Comparison of ENCODE assay signal across 35 cellular contexts in genomic region chr9:81969971-81970370, GRCh38. TPM values are rescaled to one million over a fixed set of nuclear protein-coding genes. Genes with fewer than 3 reads are reported as not detected.
DNase-seq lines count a peak whose midpoint lies in the region; ATAC-seq, FAIRE-seq and TF ChIP-seq lines count a peak whose summit lies in the region.
"Had no signal": no experiment of that assay in that cellular context is flagged by ENCODE, and none has a peak within 500 bp of the region (broad histone marks: within the 10 kb centered on the region; RNA-seq: fewer than 3 reads in every experiment).

No MANE protein-coding gene starts in this region.

- H3K27ac ChIP-seq in right cardiac atrium (ENCODE audit: low read length) (no peak overlapping the region), right atrium auricular region (no peak overlapping the region)
- H3K27ac ChIP-seq: BLaER1, esophagus muscularis mucosa, left ventricle myocardium inferior, neural progenitor cell, pancreas, SJSA1, spleen, stomach, uterus, VCaP had no signal

- TF ChIP-seq CTCF in bronchial epithelial cell (IDR thresholded peaks at IDR 0.05; ENCODE audit: insufficient read depth, low read length, severe bottlenecking) = no peak
- no peak for TF ChIP-seq CTCF in right atrium auricular region (IDR thresholded peaks at IDR 0.05)

- H3K36me3 ChIP-seq in bronchial epithelial cell (ENCODE audit: control insufficient read depth, insufficient read depth, low read length) (no peaks in the 10 kb centered on the region), right atrium auricular region (no peaks in the 10 kb centered on the region)
- H3K36me3 ChIP-seq: BLaER1, esophagus muscularis mucosa, left ventricle myocardium inferior, neural progenitor cell, pancreas, SJSA1, spleen, stomach, uterus had no signal

- H3K4me3 ChIP-seq in bronchial epithelial cell (ENCODE audit: low read depth, low read length) (no peak overlapping the region), right cardiac atrium (ENCODE audit: low read length) (no peak overlapping the region), right atrium auricular region (no peak overlapping the region)
- H3K4me3 ChIP-seq: BLaER1, esophagus muscularis mucosa, left ventricle myocardium inferior, neural progenitor cell, pancreas, SJSA1, spleen, stomach, uterus had no signal

- intact Hi-C loops in right cardiac atrium (cut with DNase I) = no loop called here

- DNase-seq in AG20443 (ENCODE audit: low spot score) = peak; percentile 21
- peak; percentile 26 for DNase-seq in M059J (ENCODE audit: low read depth)
- DNase-seq in bronchial epithelial cell (ENCODE audit: low read depth) = peak; percentile 41
- peak; percentile 7 for DNase-seq in iris pigment epithelial cell (ENCODE audit: low read depth)
- DNase-seq in stimulated activated CD4-positive, alpha-beta T cell treated with anti-CD3 and anti-CD28 coated beads, Interleukin-4, amount 100 ng/mL, for 24 hours = no peak
- DNase-seq in HUDEP-2 (lab: John Stamatoyannopoulos, UW; ENCODE audit: unreplicated experiment in 76 of 76) = no peak
- DNase-seq in right cardiac atrium = no peak
- no peak for DNase-seq in right atrium auricular region (ENCODE audit: low spot score)
- DNase-seq: activated CD4-positive, alpha-beta T cell treated with anti-CD3 and anti-CD28 coated beads for 36 hours; activated CD8-positive, alpha-beta memory T cell treated with anti-CD3 and anti-CD28 coated beads, Interleukin-2, amount 50 U/mL, for 48 hours; activated CD8-positive, alpha-beta T cell treated with anti-CD3 and anti-CD28 coated beads for 36 hours; central memory CD4-positive, alpha-beta T cell; DMS 273 treated with DMSO at 0.1 percent for 48 hours; left ventricle myocardium inferior; NCI-H1048; NCI-H82; pancreas; retina; spleen; stimulated activated CD4-positive, alpha-beta T cell treated with anti-CD3 and anti-CD28 coated beads, Interleukin-2, amount 100 ng/mL, for 24 hours; stimulated activated CD8-positive, alpha-beta memory T cell treated with anti-CD3 and anti-CD28 coated beads, Interleukin-4, amount 100 ng/mL, for 48 hours; stomach; T-helper 9 cell; uterus had no signal

- H3K27me3 ChIP-seq in bronchial epithelial cell (ENCODE audit: control insufficient read depth, insufficient read depth, low read length) (no peaks in the 10 kb centered on the region), right cardiac atrium (ENCODE audit: control insufficient read depth, insufficient read depth) (no peaks in the 10 kb centered on the region), right atrium auricular region (no peaks in the 10 kb centered on the region)
- H3K27me3 ChIP-seq: BLaER1, esophagus muscularis mucosa, neural progenitor cell, pancreas, SJSA1, spleen, stomach, uterus had no signal

- no peak for ATAC-seq in right cardiac atrium
- ATAC-seq: activated CD4-positive, alpha-beta T cell treated with anti-CD3 and anti-CD28 coated beads for 36 hours; activated CD8-positive, alpha-beta T cell treated with anti-CD3 and anti-CD28 coated beads for 36 hours; pancreas had no signal

- H3K9me3 ChIP-seq in right cardiac atrium (ENCODE audit: control insufficient read depth, low read length) = no peaks in the 10 kb centered on the region
- H3K9me3 ChIP-seq in right atrium auricular region = peaks cover 0 to 9% of the 10 kb centered on the region in 2 donors
- H3K9me3 ChIP-seq: pancreas, uterus had no signal

- H3K4me1 ChIP-seq in right cardiac atrium (ENCODE audit: control insufficient read depth, insufficient read depth, low read length) (no peaks in the 10 kb centered on the region), right atrium auricular region (no peaks in the 10 kb centered on the region)
- H3K4me1 ChIP-seq: esophagus muscularis mucosa, left ventricle myocardium inferior, neural progenitor cell, pancreas, SJSA1, spleen, stomach, uterus had no signal

- FAIRE-seq in bronchial epithelial cell (lab: Jason Lieb, UNC) = no peak
- FAIRE-seq: pancreas had no signal

RNA-seq across cellular contexts. Expression of gene SPATA31D1, which starts 18.6 kb away (rescaled TPM):
- not detected in 2 replicates for total RNA-seq in M059J (2014; rRNA removed; shearing (Covaris generic))
- total RNA-seq in bronchial epithelial cell (not detected in 2 replicates), right cardiac atrium (not detected), right atrium auricular region (not detected)
- not detected for polyA plus RNA-seq in right cardiac atrium
- total RNA-seq: A673; activated CD4-positive, alpha-beta T cell treated with anti-CD3 and anti-CD28 coated beads for 36 hours; activated CD8-positive, alpha-beta T cell treated with anti-CD3 and anti-CD28 coated beads for 36 hours; activated T-helper 1 cell treated with anti-CD3 and anti-CD28 coated beads, Interleukin-12 subunit alpha, Interleukin-12 subunit beta, Interleukin-2, Interleukin-4 antibody, amounts not matched to agents 30 ng/mL and 10 ng/mL and 1 ng/mL, durations not matched to agents 14 hours and 24 hours and 36 hours; esophagus muscularis mucosa; G401; glomerular endothelial cell; left ventricle myocardium inferior; myocyte; NCI-H460; pancreas; SJSA1; spleen; stomach had no signal
- polyA plus RNA-seq: pancreas, spleen, stomach had no signal

RNA-seq across cellular contexts. Expression of gene SPATA31D3, which starts 26.7 kb away (rescaled TPM):
- not detected in 2 replicates for total RNA-seq in M059J (2014; rRNA removed; shearing (Covaris generic))
- not detected in 2 replicates for total RNA-seq in bronchial epithelial cell
- total RNA-seq in right cardiac atrium = not detected
- not detected for polyA plus RNA-seq in right cardiac atrium
- total RNA-seq in right atrium auricular region = not detected
- total RNA-seq: A673; activated CD4-positive, alpha-beta T cell treated with anti-CD3 and anti-CD28 coated beads for 36 hours; activated CD8-positive, alpha-beta T cell treated with anti-CD3 and anti-CD28 coated beads for 36 hours; activated T-helper 1 cell treated with anti-CD3 and anti-CD28 coated beads, Interleukin-12 subunit alpha, Interleukin-12 subunit beta, Interleukin-2, Interleukin-4 antibody, amounts not matched to agents 30 ng/mL and 10 ng/mL and 1 ng/mL, durations not matched to agents 14 hours and 24 hours and 36 hours; G401; glomerular endothelial cell; left ventricle myocardium inferior; myocyte; NCI-H460; pancreas; SJSA1; spleen; stomach had no signal
- polyA plus RNA-seq: pancreas, stomach had no signal

RNA-seq across cellular contexts. Expression of gene SPATA31D4, which starts 41.7 kb away (rescaled TPM):
- total RNA-seq in M059J (2014; rRNA removed; shearing (Covaris generic)) = not detected in 2 replicates
- total RNA-seq in bronchial epithelial cell (not detected in 2 replicates), right cardiac atrium (not detected), right atrium auricular region (not detected)
- not detected for polyA plus RNA-seq in right cardiac atrium
- total RNA-seq: A673; activated CD4-positive, alpha-beta T cell treated with anti-CD3 and anti-CD28 coated beads for 36 hours; activated CD8-positive, alpha-beta T cell treated with anti-CD3 and anti-CD28 coated beads for 36 hours; activated T-helper 1 cell treated with anti-CD3 and anti-CD28 coated beads, Interleukin-12 subunit alpha, Interleukin-12 subunit beta, Interleukin-2, Interleukin-4 antibody, amounts not matched to agents 30 ng/mL and 10 ng/mL and 1 ng/mL, durations not matched to agents 14 hours and 24 hours and 36 hours; esophagus muscularis mucosa; G401; glomerular endothelial cell; left ventricle myocardium inferior; myocyte; NCI-H460; pancreas; SJSA1; spleen; stomach; uterus had no signal
- polyA plus RNA-seq: stomach had no signal

Comparison
In these comparisons a context has a peak if more than half of its experiments do, and no peak if none do; other contexts are left out.
1. DNase-seq: peak in AG20443 (single experiment), M059J (single experiment), bronchial epithelial cell (single experiment) and iris pigment epithelial cell (single experiment); none in stimulated activated CD4-positive, alpha-beta T cell treated with anti-CD3 and anti-CD28 coated beads, Interleukin-4, amount 100 ng/mL, for 24 hours (single experiment), HUDEP-2 (0 of 76), right cardiac atrium (0 of 3) and right atrium auricular region (single experiment).